In the genomic region with DNA sequence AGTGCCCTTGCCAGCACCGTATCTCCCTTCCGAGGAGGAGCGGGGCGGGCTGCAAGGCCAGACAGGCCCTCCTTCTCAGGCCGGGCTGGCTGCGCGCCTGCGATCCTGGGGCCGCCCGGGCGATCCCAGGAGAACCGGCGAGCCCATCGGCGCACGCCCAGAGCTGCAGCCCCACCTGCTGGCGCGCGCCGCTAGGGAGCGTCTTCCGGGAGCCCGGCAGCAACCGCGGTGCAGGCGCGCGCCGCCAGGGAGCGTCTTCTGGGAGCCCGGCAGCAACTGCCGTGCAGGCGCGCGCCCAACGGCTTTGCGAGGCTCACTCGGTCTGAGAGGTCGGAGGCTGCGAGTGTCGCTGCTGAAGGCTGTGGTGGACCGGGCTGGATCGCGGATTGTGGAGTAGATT, we compare ENCODE assay signal across 7 cellular contexts.
A peak's percentile ranks its signal among the peaks of the same experiment; 100 is the strongest.
DNase-seq lines count a peak whose midpoint lies in the region; ATAC-seq and TF ChIP-seq lines count a peak whose summit lies in the region.
"Not testable (repeated sequence)": the region's sequence is repeated elsewhere in the genome, so short reads cannot be mapped to it uniquely, and the experiment has no call there.

No MANE protein-coding gene starts in this region.

- not testable (repeated sequence) for H4K91ac ChIP-seq in IMR-90 (ENCODE audit: insufficient read depth, low read depth, low read length)

- not testable (repeated sequence) for H3K79me1 ChIP-seq in IMR-90 (ENCODE audit: low read depth in 1 of 2, low read length in 2 of 2)

- H2BK120ac ChIP-seq in IMR-90 (ENCODE audit: low read depth, low read length), result not testable (repeated sequence)

- H3K27ac ChIP-seq in IMR-90 (ENCODE audit: insufficient read depth, low read length), result not testable (repeated sequence)

- ATAC-seq in GM18868 (IDR thresholded peaks at IDR 0.05; ENCODE audit: unreplicated experiment) (peak; percentile 100), HG02610 (IDR thresholded peaks at IDR 0.05; ENCODE audit: unreplicated experiment) (peak; percentile 100), IMR-90 (ENCODE audit: low read depth) (peak; percentile 100)

- dilution Hi-C loops in IMR-90 (cut with HindIII; ENCODE audit: low sequenced_read_pairs, unreplicated experiment), result not testable (repeated sequence)

- H2BK20ac ChIP-seq in IMR-90 (ENCODE audit: low read depth, low read length), result not testable (repeated sequence)

- not testable (repeated sequence) for H3K4me3 ChIP-seq in IMR-90 (ENCODE audit: insufficient read depth, low read depth, low read length); lower leg skin (ENCODE audit: low read depth, poor library complexity, severe bottlenecking)

- not testable (repeated sequence) for H3K56ac ChIP-seq in IMR-90 (ENCODE audit: extremely low read depth, insufficient read depth, low read length)

- BruUV-seq in IMR-90 (replicated peaks; lab: Mats Ljungman, UMichigan), result not testable (repeated sequence)

- H3K9me3 ChIP-seq in IMR-90 (ENCODE audit: control insufficient read depth, insufficient read depth, low read length), result not testable (repeated sequence)

- DNase-seq in IMR-90, result not testable (repeated sequence)
- DNase-seq in activated CD8-positive, alpha-beta memory T cell treated with anti-CD3 and anti-CD28 coated beads for 4 hours (ENCODE audit: low read depth in 2 of 2), result peak; percentile 49 to 60
- peak; percentile 18 for DNase-seq in central memory CD4-positive, alpha-beta T cell
- DNase-seq in lower leg skin (ENCODE audit: low spot score in 2 of 2), result peak; percentile 61 to 91
- peak; percentile 61 for DNase-seq in stimulated activated CD4-positive, alpha-beta T cell treated with anti-CD3 and anti-CD28 coated beads, Interleukin-2, amount 100 ng/mL, for 4 hours (ENCODE audit: low read depth)

- not testable (repeated sequence) for H3K4me2 ChIP-seq in IMR-90 (ENCODE audit: low read depth, low read length)

- H4K8ac ChIP-seq in IMR-90 (ENCODE audit: low read depth in 2 of 2, low read length in 2 of 2), result not testable (repeated sequence)

- POLR2A ChIA-PET in IMR-90 (lab: Charles Lee; ENCODE audit: unreplicated experiment), result not testable (repeated sequence)

- H3K23ac ChIP-seq in IMR-90 (ENCODE audit: low read depth, low read length), result not testable (repeated sequence)

- not testable (repeated sequence) for H2AK5ac ChIP-seq in IMR-90 (ENCODE audit: low read depth, low read length)

- not testable (repeated sequence) for H3K4me1 ChIP-seq in IMR-90 (ENCODE audit: control insufficient read depth, insufficient read depth, low read length)

- no CpG with 5 or more reads among the region's 44 CpGs for WGBS in IMR-90 (ENCODE audit: extremely low coverage in 2 of 2, insufficient read length in 1 of 2), 2 experiments
- WGBS in lower leg skin, 2 donors, result 0% methylated on average over 1 of the region's 44 CpGs; no CpG with 5 or more reads in 1 of the 2 donors

- H2BK5ac ChIP-seq in IMR-90 (ENCODE audit: low read depth, low read length, poor library complexity, severe bottlenecking), result not testable (repeated sequence)

- H3K14ac ChIP-seq in IMR-90 (replicated peaks; ENCODE audit: low read depth, low read length), result not testable (repeated sequence)

- H3K27me3 ChIP-seq in IMR-90 (ENCODE audit: control insufficient read depth, insufficient read depth, low read length), result not testable (repeated sequence)

- CTCF ChIA-PET in IMR-90 (lab: Yijun Ruan, JAX), result not testable (repeated sequence)

- H2AFZ ChIP-seq in IMR-90 (replicated peaks; ENCODE audit: low read length, poor library complexity), result not testable (repeated sequence)

- H4K20me1 ChIP-seq in IMR-90 (ENCODE audit: insufficient read depth, low read length), result not testable (repeated sequence)

- not testable (repeated sequence) for H2BK15ac ChIP-seq in IMR-90 (ENCODE audit: low read depth, low read length)

- H3K9ac ChIP-seq in IMR-90 (ENCODE audit: low read depth, low read length), result not testable (repeated sequence)

- not testable (repeated sequence) for TF ChIP-seq RAD21 in IMR-90 (IDR thresholded peaks at IDR 0.05; ENCODE audit: low read length)

- not testable (repeated sequence) for H3K18ac ChIP-seq in IMR-90 (ENCODE audit: low read depth, low read length)

- not testable (repeated sequence) for TF ChIP-seq POLR2A in IMR-90 (IDR thresholded peaks at IDR 0.05; ENCODE audit: low read depth, low read length); lower leg skin (IDR thresholded peaks at IDR 0.05)

- H3K36me3 ChIP-seq in IMR-90 (ENCODE audit: control insufficient read depth, insufficient read depth, low read length), result not testable (repeated sequence)

- not testable (repeated sequence) for H2AK9ac ChIP-seq in IMR-90 (replicated peaks; ENCODE audit: low read depth, low read length, poor library complexity)

- not testable (repeated sequence) for H3K9me1 ChIP-seq in IMR-90 (ENCODE audit: insufficient read depth, low read length)

- in situ Hi-C loops in IMR-90 (cut with MboI; ENCODE audit: low sequenced_read_pairs), result not testable (repeated sequence)

- TF ChIP-seq CTCF in IMR-90 (conservative IDR thresholded peaks at IDR 0.05; ENCODE audit: low read depth, low read length), result peak; percentile 30
- not testable (repeated sequence) for TF ChIP-seq CTCF in lower leg skin (IDR thresholded peaks at IDR 0.05)

- not testable (repeated sequence) for H3K4ac ChIP-seq in IMR-90 (ENCODE audit: low read depth, low read length)

- intact Hi-C loops in IMR-90 (cut with micrococcal nuclease); lower leg skin (cut with DNase I; ENCODE audit: low total_unique reads): not testable (repeated sequence)

- H4K5ac ChIP-seq in IMR-90 (ENCODE audit: low read depth, low read length), result not testable (repeated sequence)
